ENCODE assay signal across 3 cellular contexts in genomic region chr1:199079994-199080393, GRCh38.
TF ChIP-seq lines count a peak whose summit lies in the region.

No MANE protein-coding gene starts in this region.

TF ChIP-seq in HepG2, 621 proteins besides CTCF, POLR2A, EP300 and RAD21:
- peak; percentile 33 to 69; a peak in 3 of 4 replicates for TF ChIP-seq MAFK (conservative IDR thresholded peaks at IDR 0.05 in 1 of 2, IDR thresholded peaks at IDR 0.05 in 1 of 2; ENCODE audit: low read length in 2 of 2)
- no peak for TF ChIP-seq MTA1 (CRISPR knock-in tag; IDR thresholded peaks at IDR 0.05; ENCODE audit: borderline replicate concordance)
- peak; percentile 47; the same call in 1 of the 2 replicates for TF ChIP-seq MAFF (IDR thresholded peaks at IDR 0.05; ENCODE audit: low read depth, low read length)

TF ChIP-seq in K562, 482 proteins besides CTCF, POLR2A, EP300 and RAD21 (continued from another document):
- no peak for TF ChIP-seq FOXA3 (CRISPR knock-in tag; conservative IDR thresholded peaks at IDR 0.05 in 1 of 2, IDR thresholded peaks at IDR 0.05 in 1 of 2)
- no peak for TF ChIP-seq RBFOX2 (IDR thresholded peaks at IDR 0.05; ENCODE audit: low read depth, low read length)
- TF ChIP-seq TRIM28 (IDR thresholded peaks at IDR 0.05), result no peak
- TF ChIP-seq ZNF316 (IDR thresholded peaks at IDR 0.05), result peak; percentile 34
- TF ChIP-seq SMARCA5 (IDR thresholded peaks at IDR 0.05), result no peak
- TF ChIP-seq, protein P1, sequence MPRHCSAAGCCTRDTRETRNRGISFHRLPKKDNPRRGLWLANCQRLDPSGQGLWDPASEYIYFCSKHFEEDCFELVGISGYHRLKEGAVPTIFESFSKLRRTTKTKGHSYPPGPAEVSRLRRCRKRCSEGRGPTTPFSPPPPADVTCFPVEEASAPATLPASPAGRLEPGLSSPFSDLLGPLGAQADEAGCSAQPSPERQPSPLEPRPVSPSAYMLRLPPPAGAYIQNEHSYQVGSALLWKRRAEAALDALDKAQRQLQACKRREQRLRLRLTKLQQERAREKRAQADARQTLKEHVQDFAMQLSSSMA (CRISPR knock-in tag; IDR thresholded peaks at IDR 0.05), result no peak
- TF ChIP-seq MCM2 (IDR thresholded peaks at IDR 0.05; ENCODE audit: low read depth), result no peak
- no peak for TF ChIP-seq POLR2AphosphoS5 (IDR thresholded peaks at IDR 0.05; ENCODE audit: control insufficient read depth, insufficient read depth, low read depth, low read length)
- no peak for TF ChIP-seq XRCC3 (IDR thresholded peaks at IDR 0.05)
- TF ChIP-seq LEF1 (IDR thresholded peaks at IDR 0.05), result no peak
- 0 out of 2 replicates have a peak, but pooled peaks have one; percentile 3 for TF ChIP-seq MAFF (IDR thresholded peaks at IDR 0.05; ENCODE audit: low read length)
- no peak for TF ChIP-seq CXXC5 (CRISPR knock-in tag; IDR thresholded peaks at IDR 0.05)

TF ChIP-seq in WTC11, 78 proteins besides CTCF, POLR2A, EP300 and RAD21:
- TF ChIP-seq ARID4B (CRISPR knock-in tag; IDR thresholded peaks at IDR 0.05; ENCODE audit: borderline replicate concordance) (no peak), ZNF396 (CRISPR knock-in tag; IDR thresholded peaks at IDR 0.05; ENCODE audit: borderline replicate concordance) (no peak), SP1 (CRISPR knock-in tag; conservative IDR thresholded peaks at IDR 0.05) (no peak), ESRRA (CRISPR knock-in tag; IDR thresholded peaks at IDR 0.05; ENCODE audit: borderline replicate concordance) (no peak), TEAD1 (CRISPR knock-in tag; IDR thresholded peaks at IDR 0.05) (no peak)
- TF ChIP-seq, protein P2, sequence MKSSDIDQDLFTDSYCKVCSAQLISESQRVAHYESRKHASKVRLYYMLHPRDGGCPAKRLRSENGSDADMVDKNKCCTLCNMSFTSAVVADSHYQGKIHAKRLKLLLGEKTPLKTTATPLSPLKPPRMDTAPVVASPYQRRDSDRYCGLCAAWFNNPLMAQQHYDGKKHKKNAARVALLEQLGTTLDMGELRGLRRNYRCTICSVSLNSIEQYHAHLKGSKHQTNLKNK (CRISPR knock-in tag; IDR thresholded peaks at IDR 0.05), result no peak
